In genomic region chr11:33775064-33775807, GRCh38 we compare ENCODE assay signal across 9 cellular contexts. TPM values are rescaled to one million over a fixed set of nuclear protein-coding genes. Genes with fewer than 3 reads are reported as not detected.
DNase-seq lines count a peak whose midpoint lies in the region; ATAC-seq, FAIRE-seq and TF ChIP-seq lines count a peak whose summit lies in the region.
"Had no signal": no experiment of that assay in that cellular context is flagged by ENCODE, and none has a peak within 500 bp of the region (broad histone marks: within the 10 kb centered on the region; RNA-seq: fewer than 3 reads in every experiment).

No MANE protein-coding gene starts in this region.

- ATAC-seq in Right ventricle myocardium superior (ENCODE audit: poor library complexity) (no peak), K562 (no peak), HG02840 (IDR thresholded peaks at IDR 0.05; ENCODE audit: low FRiP score, unreplicated experiment) (no peak), GM19395 (IDR thresholded peaks at IDR 0.05; ENCODE audit: unreplicated experiment) (no peak)

- no peak for TF ChIP-seq RAD21 in K562 (CRISPR knock-in tag; conservative IDR thresholded peaks at IDR 0.05 in 1 of 2, IDR thresholded peaks at IDR 0.05 in 1 of 2)

- TF ChIP-seq POLR2A in K562 (conservative IDR thresholded peaks at IDR 0.05) = no peak

- H3K79me2 ChIP-seq in K562 (ENCODE audit: control insufficient read depth, insufficient read depth, low read length) = peaks cover 27% of the 10 kb centered on the region

- POLR2A ChIA-PET in K562 (lab: Yijun Ruan, JAX) = interaction anchor here (0.6 to 1.2 kb wide), 4 partner anchors 18 to 204 kb away, joined by 3 to 4 read pairs (median 3); no protein-coding TSS in a partner anchor

- peak; percentile 15 for FAIRE-seq in K562 (lab: Jason Lieb, UNC)
- FAIRE-seq: G401.6 had no signal

- H3K9me3 ChIP-seq in cardiac muscle cell (ENCODE audit: low read depth) = no peaks in the 10 kb centered on the region
- H3K9me3 ChIP-seq in K562 (replicated peaks; ENCODE audit: control insufficient read depth, insufficient read depth, low read depth, low read length) = no peaks in the 10 kb centered on the region
- H3K9me3 ChIP-seq in mesodermal cell (ENCODE audit: control insufficient read depth, low read length) = no peaks in the 10 kb centered on the region

- TF ChIP-seq CTCF in cardiac muscle cell (IDR thresholded peaks at IDR 0.05; ENCODE audit: low read depth, low read length) = no peak
- TF ChIP-seq CTCF in K562 (IDR thresholded peaks at IDR 0.05 in 2 of 3, conservative IDR thresholded peaks at IDR 0.05 in 1 of 3; ENCODE audit: insufficient read depth in 2 of 3, low read depth in 1 of 3, low read length in 3 of 3) = no peak

- in situ Hi-C loops in K562 (cut with MboI) = no loop called here

- H3K4me3 ChIP-seq in cardiac muscle cell (peak overlapping the region; percentile 88), K562 (peak overlapping the region; percentile 90), mesodermal cell (ENCODE audit: extremely low read depth, insufficient read depth, low read length, poor library complexity, severe bottlenecking) (peak overlapping the region; percentile 82), urinary bladder (ENCODE audit: low read depth, low read length) (peak overlapping the region; percentile 86)

- H2AFZ ChIP-seq in K562 (ENCODE audit: low read depth, low read length) = peak overlapping the region; percentile 86

- 0 out of 2 replicates have a peak, but pooled peaks cover 7% of the 10 kb centered on the region for H4K20me1 ChIP-seq in K562 (replicated peaks; ENCODE audit: control insufficient read depth, insufficient read depth, low read length)

- H3K27ac ChIP-seq in cardiac muscle cell = no peak overlapping the region
- no peak overlapping the region for H3K27ac ChIP-seq in K562 (ENCODE audit: extremely low read depth, low read depth, low read length)
- H3K27ac ChIP-seq in mesodermal cell (ENCODE audit: low read depth, low read length, severe bottlenecking) = no peak overlapping the region
- peak overlapping the region; percentile 40 for H3K27ac ChIP-seq in urinary bladder (ENCODE audit: low read depth)

- WGBS in K562 (ENCODE audit: insufficient coverage, low coverage, missing lambda C conversion rate) = 23% methylated on average over 14 of the region's 14 CpGs
- 17 to 48% methylated on average over 7 to 9 of the region's 14 CpGs for WGBS in mesodermal cell (ENCODE audit: insufficient coverage in 2 of 2), 2 experiments
- WGBS in urinary bladder = 42% methylated on average over 14 of the region's 14 CpGs

- H3K27me3 ChIP-seq in cardiac muscle cell = peaks cover 23% of the 10 kb centered on the region
- H3K27me3 ChIP-seq in K562 (ENCODE audit: control insufficient read depth in 2 of 2, insufficient read depth in 2 of 2, low read length in 2 of 2) = peaks cover 19 to 21% of the 10 kb centered on the region in 2 experiments

- no peak for TF ChIP-seq EP300 in K562 (IDR thresholded peaks at IDR 0.05; ENCODE audit: low read length)

- DNase-seq in cardiac muscle cell (ENCODE audit: low read depth in 1 of 2, low spot score in 1 of 2) = no peak
- DNase-seq in Right ventricle myocardium superior = no peak
- DNase-seq in K562 (ENCODE audit: extremely low read depth in 1 of 4, low spot score in 3 of 4) = no peak
- DNase-seq in EL = no peak

- CTCF ChIA-PET in K562 (lab: Yijun Ruan, JAX; ENCODE audit: low intra/inter-chr PET ratio) = no interaction called here

- peak overlapping the region in 1 of 2 experiments; percentile 70; a peak in 2 of 4 replicates for H3K9ac ChIP-seq in K562 (ENCODE audit: insufficient read depth in 1 of 2, low read depth in 2 of 2, low read length in 2 of 2)

- intact Hi-C loops in Right ventricle myocardium superior (cut with DNase I) (no loop called here), K562 (cut with micrococcal nuclease) (no loop called here)

- no peaks in the 10 kb centered on the region for H3K9me1 ChIP-seq in K562 (ENCODE audit: control insufficient read depth, insufficient read depth, low read length)

- no TSS peak for BruUV-seq in K562 (replicated peaks; lab: Mats Ljungman, UMichigan)

- peak overlapping the region; percentile 80 for H3K4me2 ChIP-seq in K562 (ENCODE audit: insufficient read depth, low read length)

- H3K4me1 ChIP-seq in cardiac muscle cell (ENCODE audit: low read depth) (peaks cover 29% of the 10 kb centered on the region), K562 (replicated peaks in 1 of 2; ENCODE audit: control insufficient read depth in 2 of 2, insufficient read depth in 2 of 2, low read length in 2 of 2) (peaks cover 18 to 23% of the 10 kb centered on the region in 2 experiments; a peak in 4 of 5 replicates), mesodermal cell (ENCODE audit: control insufficient read depth, insufficient read depth, low read length, poor library complexity, severe bottlenecking) (peaks cover 23% of the 10 kb centered on the region), urinary bladder (ENCODE audit: insufficient read depth) (no peaks in the 10 kb centered on the region)

- H3K36me3 ChIP-seq in cardiac muscle cell = no peaks in the 10 kb centered on the region
- H3K36me3 ChIP-seq in K562 (ENCODE audit: control insufficient read depth, insufficient read depth, low read length) = peaks cover 3% of the 10 kb centered on the region; the same call in 1 of the 3 replicates
- H3K36me3 ChIP-seq in mesodermal cell (ENCODE audit: control insufficient read depth, insufficient read depth, low read length) = no peaks in the 10 kb centered on the region
- no peaks in the 10 kb centered on the region for H3K36me3 ChIP-seq in urinary bladder (ENCODE audit: insufficient read depth)

TF ChIP-seq in K562, 482 proteins besides CTCF, POLR2A, EP300 and RAD21:
- peak; percentile 96 for TF ChIP-seq CBX2 (IDR thresholded peaks at IDR 0.05; ENCODE audit: insufficient read depth, low read length, poor library complexity, severe bottlenecking)
- no peak for TF ChIP-seq ZNF184 (CRISPR knock-in tag; IDR thresholded peaks at IDR 0.05)

RNA-seq across cellular contexts. Expression of gene FBXO3, which starts 0.9 kb away (rescaled TPM):
- total RNA-seq in cardiac muscle cell = 36.1 and 38.2 TPM in 2 replicates
- 31.1 and 34.4 TPM in 2 replicates for polyA plus RNA-seq in cardiac muscle cell
- total RNA-seq in Right ventricle myocardium superior = 45.3 TPM
- total RNA-seq in K562 (2011; cell fraction: chromatin; rRNA removed; ENCODE audit: low replicate concordance) = 21.1 and 48.4 TPM in 2 replicates
- total RNA-seq in K562 (2011; cell fraction: nucleolus; rRNA removed) = 13.7 TPM in 2 replicates
- 25.1 and 36.8 TPM in 2 replicates for total RNA-seq in K562 (2011; cell fraction: nucleoplasm; rRNA removed)
- total RNA-seq in K562 (2014; rRNA removed) = 11.6 and 14.3 TPM in 2 replicates
- 29.2 and 33.3 TPM in 2 replicates for total RNA-seq in K562 (2014; rRNA removed; fragmentation: Illumina TruSeq; extraction: Trizol)
- total RNA-seq in K562 (2015; rRNA removed; fragmentation: Illumina TruSeq; extraction: Trizol) = 21.4 and 21.9 TPM in 2 replicates
- 24.3 and 25.2 TPM in 2 replicates for total RNA-seq in K562 (2021)
- 41.4 and 59.3 TPM in 2 replicates for polyA plus RNA-seq in K562 (2011; rRNA removed)
- polyA plus RNA-seq in K562 (2011; cell fraction: cytosol; rRNA removed) = 14.6 and 20.0 TPM in 2 replicates
- 31.8 and 39.7 TPM in 2 replicates for polyA plus RNA-seq in K562 (2011; cell fraction: nucleus; rRNA removed)
- polyA plus RNA-seq in K562 (2012) = 15.9 and 16.2 TPM in 2 replicates
- polyA plus RNA-seq in K562 (2014; fragmentation: Illumina TruSeq; extraction: Trizol) = 26.7 and 30.1 TPM in 2 replicates
- 10 to 100 TPM; 55.7 to 57.9 TPM for polyA plus RNA-seq in K562 (2014; fragmentation: Nextera tagmentation; extraction: Ambion mirVana)
- 18.9 and 19.5 TPM in 2 replicates for polyA plus RNA-seq in K562 (2014; rRNA removed)
- polyA minus RNA-seq in K562 (2011; rRNA and poly(A)+ RNA removed) = 49.3 and 56.4 TPM in 2 replicates
- polyA minus RNA-seq in K562 (2011; cell fraction: cytosol; rRNA and poly(A)+ RNA removed) = 13.7 and 22.0 TPM in 2 replicates
- 24.5 and 39.2 TPM in 2 replicates for polyA minus RNA-seq in K562 (2011; cell fraction: nucleus; rRNA and poly(A)+ RNA removed)
- polyA plus RNA-seq in mesodermal cell (2013, experiment 1 of 2) = 23.6 TPM
- 26.1 TPM for polyA plus RNA-seq in mesodermal cell (2013, experiment 2 of 2)
- 64.8 TPM for total RNA-seq in urinary bladder
- polyA plus RNA-seq in urinary bladder = 39.7 TPM

RNA-seq across cellular contexts. Expression of gene CD59, which starts 39.0 kb away (rescaled TPM):
- 60.6 and 61.1 TPM in 2 replicates for total RNA-seq in cardiac muscle cell
- 97.1 and 108 TPM in 2 replicates for polyA plus RNA-seq in cardiac muscle cell
- 713 TPM for total RNA-seq in Right ventricle myocardium superior
- 143 and 169 TPM in 2 replicates for total RNA-seq in K562 (2011; cell fraction: chromatin; rRNA removed; ENCODE audit: low replicate concordance)
- 151 TPM in 2 replicates for total RNA-seq in K562 (2011; cell fraction: nucleolus; rRNA removed)
- 143 and 167 TPM in 2 replicates for total RNA-seq in K562 (2011; cell fraction: nucleoplasm; rRNA removed)
- 38.1 and 59.9 TPM in 2 replicates for total RNA-seq in K562 (2014; rRNA removed)
- total RNA-seq in K562 (2014; rRNA removed; fragmentation: Illumina TruSeq; extraction: Trizol) = 155 and 191 TPM in 2 replicates
- 95.2 and 104 TPM in 2 replicates for total RNA-seq in K562 (2015; rRNA removed; fragmentation: Illumina TruSeq; extraction: Trizol)
- 171 and 173 TPM in 2 replicates for total RNA-seq in K562 (2021)
- 235 and 338 TPM in 2 replicates for polyA plus RNA-seq in K562 (2011; rRNA removed)
- 175 and 195 TPM in 2 replicates for polyA plus RNA-seq in K562 (2011; cell fraction: cytosol; rRNA removed)
- polyA plus RNA-seq in K562 (2011; cell fraction: nucleus; rRNA removed) = 82.1 and 94.2 TPM in 2 replicates
- polyA plus RNA-seq in K562 (2012) = 117 and 172 TPM in 2 replicates
- 218 and 230 TPM in 2 replicates for polyA plus RNA-seq in K562 (2014; fragmentation: Illumina TruSeq; extraction: Trizol)
- polyA plus RNA-seq in K562 (2014; fragmentation: Nextera tagmentation; extraction: Ambion mirVana) = 100 to 1,000 TPM; 283 to 287 TPM
- polyA plus RNA-seq in K562 (2014; rRNA removed) = 125 and 146 TPM in 2 replicates
- 172 and 217 TPM in 2 replicates for polyA minus RNA-seq in K562 (2011; rRNA and poly(A)+ RNA removed)
- 39.2 and 67.7 TPM in 2 replicates for polyA minus RNA-seq in K562 (2011; cell fraction: cytosol; rRNA and poly(A)+ RNA removed)
- polyA minus RNA-seq in K562 (2011; cell fraction: nucleus; rRNA and poly(A)+ RNA removed) = 23.2 and 27.7 TPM in 2 replicates
- 248 TPM for polyA plus RNA-seq in mesodermal cell (2013, experiment 1 of 2)
- 222 TPM for polyA plus RNA-seq in mesodermal cell (2013, experiment 2 of 2)
- 143 TPM for total RNA-seq in urinary bladder
- 464 TPM for polyA plus RNA-seq in urinary bladder
